In genomic region chr7:70630647-70631457, GRCh38 we compare ENCODE assay signal across 14 cellular contexts.
DNase-seq lines count a peak whose midpoint lies in the region; ATAC-seq and TF ChIP-seq lines count a peak whose summit lies in the region.
"Had no signal": no experiment of that assay in that cellular context is flagged by ENCODE, and none has a peak within 500 bp of the region (broad histone marks: within the 10 kb centered on the region; RNA-seq: fewer than 3 reads in every experiment).

No MANE protein-coding gene starts in this region.

- ATAC-seq in HG02981 (IDR thresholded peaks at IDR 0.05; ENCODE audit: unreplicated experiment): no peak
- ATAC-seq: HCT116 had no signal

- intact Hi-C loops in activated naive CD4-positive, alpha-beta T cell treated with anti-CD3 and anti-CD28 coated beads for 36 hours (cut with micrococcal nuclease): no loop called here

- DNase-seq in GM03348 (ENCODE audit: low spot score): peak; percentile 73
- peak; percentile 58 to 80 for DNase-seq in NCI-H446 (lab: John Stamatoyannopoulos, UW)
- peak in 1 of 2 donors; percentile 53 for DNase-seq in foreskin fibroblast
- DNase-seq in retina: peak; percentile 90
- no peak for DNase-seq in activated naive CD4-positive, alpha-beta T cell treated with Interleukin-2 at 50 U/mL for 16 hours
- DNase-seq in activated naive CD4-positive, alpha-beta T cell treated with anti-CD3 and anti-CD28 coated beads for 36 hours: no peak
- no peak for DNase-seq in A172 (ENCODE audit: low spot score)
- DNase-seq: activated CD4-positive, alpha-beta T cell treated with anti-CD3 and anti-CD28 coated beads, Interleukin-2, amount 10 ng/mL, durations not matched to agents 7 days and 5 days; activated gamma-delta T cell treated with Interleukin-2 at 50 U/mL for 16 hours; CD4-positive, alpha-beta T cell; colonic mucosa had no signal

- no peaks in the 10 kb centered on the region for H3K27me3 Mint-ChIP-seq in activated naive CD4-positive, alpha-beta T cell treated with anti-CD3 and anti-CD28 coated beads for 36 hours (ENCODE audit: low read depth)
- H3K27me3 Mint-ChIP-seq: activated CD4-positive, alpha-beta T cell treated with anti-CD3 and anti-CD28 coated beads, Interleukin-2, amount 10 ng/mL, durations not matched to agents 7 days and 5 days; CD4-positive, alpha-beta T cell had no signal

- CTCF ChIA-PET in activated naive CD4-positive, alpha-beta T cell treated with anti-CD3 and anti-CD28 coated beads for 36 hours (lab: Charles Lee): no interaction called here

- H3K4me3 Mint-ChIP-seq in activated naive CD4-positive, alpha-beta T cell treated with anti-CD3 and anti-CD28 coated beads for 36 hours: no peak overlapping the region
- H3K4me3 Mint-ChIP-seq: activated CD4-positive, alpha-beta T cell treated with anti-CD3 and anti-CD28 coated beads, Interleukin-2, amount 10 ng/mL, durations not matched to agents 7 days and 5 days; CD4-positive, alpha-beta T cell had no signal

- no peak overlapping the region for H3K27ac Mint-ChIP-seq in activated naive CD4-positive, alpha-beta T cell treated with anti-CD3 and anti-CD28 coated beads for 36 hours
- H3K27ac Mint-ChIP-seq: activated CD4-positive, alpha-beta T cell treated with anti-CD3 and anti-CD28 coated beads, Interleukin-2, amount 10 ng/mL, durations not matched to agents 7 days and 5 days; CD4-positive, alpha-beta T cell had no signal

- no peaks in the 10 kb centered on the region for H3K4me1 Mint-ChIP-seq in activated naive CD4-positive, alpha-beta T cell treated with anti-CD3 and anti-CD28 coated beads for 36 hours (ENCODE audit: low read depth)
- H3K4me1 Mint-ChIP-seq: activated CD4-positive, alpha-beta T cell treated with anti-CD3 and anti-CD28 coated beads, Interleukin-2, amount 10 ng/mL, durations not matched to agents 7 days and 5 days had no signal

- H3K36me3 Mint-ChIP-seq in activated naive CD4-positive, alpha-beta T cell treated with anti-CD3 and anti-CD28 coated beads for 36 hours (ENCODE audit: low read depth): no peaks in the 10 kb centered on the region

- H3K4me3 ChIP-seq in foreskin fibroblast (ENCODE audit: low read depth in 1 of 2, low read length in 2 of 2): peak overlapping the region; percentile 13 to 20
- H3K4me3 ChIP-seq: colonic mucosa, lung had no signal

- TF ChIP-seq CTCF in foreskin fibroblast (IDR thresholded peaks at IDR 0.05; ENCODE audit: low read depth, low read length): no peak

- peaks cover 3% of the 10 kb centered on the region for H3K9me3 Mint-ChIP-seq in activated naive CD4-positive, alpha-beta T cell treated with anti-CD3 and anti-CD28 coated beads for 36 hours
- H3K9me3 Mint-ChIP-seq: CD4-positive, alpha-beta T cell had no signal

Comparison
In these comparisons a context has a peak if more than half of its experiments do, and no peak if none do; other contexts are left out.
1. DNase-seq: peak in GM03348 (single experiment), NCI-H446 (2 of 2) and retina (single experiment); none in activated naive CD4-positive, alpha-beta T cell treated with Interleukin-2 at 50 U/mL for 16 hours (single experiment), activated naive CD4-positive, alpha-beta T cell treated with anti-CD3 and anti-CD28 coated beads for 36 hours (single experiment) and A172 (single experiment).